Comparison of ENCODE assay signal across 12 cellular contexts in the genomic region with DNA sequence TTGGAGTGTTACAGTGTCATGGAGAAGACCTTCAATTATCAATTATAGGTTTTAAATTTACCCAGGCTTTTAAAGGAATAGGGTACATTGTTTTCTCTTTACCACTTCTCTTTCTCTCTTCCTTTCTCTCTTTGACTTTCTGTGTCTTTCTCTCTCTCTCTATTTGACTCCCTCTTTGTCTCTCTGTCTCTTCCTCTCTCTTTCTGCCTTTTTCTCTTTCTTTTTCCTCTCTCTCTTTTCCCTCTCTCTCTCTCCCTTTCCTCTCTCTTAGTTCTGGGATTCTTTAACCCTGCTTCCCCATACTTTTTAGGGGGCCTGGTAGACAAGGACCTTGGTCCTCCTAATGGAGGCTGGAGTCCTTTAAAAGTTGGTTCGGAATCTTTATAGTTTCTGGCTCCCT. TPM values are rescaled to one million over a fixed set of nuclear protein-coding genes. Genes with fewer than 3 reads are reported as not detected.
"Had no signal": no experiment of that assay in that cellular context is flagged by ENCODE, and none has a peak within 500 bp of the region (broad histone marks: within the 10 kb centered on the region; RNA-seq: fewer than 3 reads in every experiment).

No MANE protein-coding gene starts in this region.

- H3K4me3 Mint-ChIP-seq: GM23338, H9, HFFc6 had no signal

- H2AFZ ChIP-seq: GM23248, GM23338 had no signal

- ATAC-seq: GM23338, HCT116 had no signal

- H3K36me3 ChIP-seq: HAP-1 had no signal

- H3K4me2 ChIP-seq: GM23338 had no signal

- H3K4me1 ChIP-seq: HAP-1 had no signal

- H3K27ac Mint-ChIP-seq: GM23338, H9, HFFc6 had no signal

- H3K27ac ChIP-seq: GM23248 had no signal

- H3K4me3 ChIP-seq: GM23248, GM23338, HAP-1 had no signal

- H3K9me3 Mint-ChIP-seq: HFFc6 had no signal

- DNase-seq: GM23248, GOT3, H7, H9, HCEC 1CT, HFFc6 had no signal

- FAIRE-seq: H1, H54 had no signal

- H3K9ac ChIP-seq: GM23248 had no signal

RNA-seq across cellular contexts. Expression of a gene that starts 50.2 kb away (rescaled TPM):
- total RNA-seq: GM23248, GM23338, H1, H4, H7, H9, HFFc6 had no signal
- polyA plus RNA-seq: GM23248, GM23338, H1 had no signal
